In the genomic region with DNA sequence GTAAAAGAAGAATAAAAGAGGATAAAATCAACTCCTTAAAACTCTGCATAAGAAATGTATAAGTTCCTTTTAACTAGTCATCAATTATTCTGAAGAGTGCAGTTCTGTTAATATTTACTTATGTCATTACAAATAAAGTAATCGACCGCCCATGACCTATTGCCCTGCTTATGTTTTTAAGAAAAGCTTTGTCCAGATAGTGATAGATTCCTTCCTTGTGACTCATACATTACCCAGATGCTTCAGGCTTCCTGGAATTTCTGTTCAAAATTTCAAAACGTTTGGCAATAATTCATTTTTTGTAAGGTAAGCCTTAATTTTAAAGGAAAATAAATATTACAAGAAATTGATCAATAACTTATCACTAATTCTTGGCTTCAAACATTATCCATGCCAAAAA, we compare ENCODE assay signal across 13 cellular contexts.
A peak's percentile ranks its signal among the peaks of the same experiment; 100 is the strongest.
DNase-seq lines count a peak whose midpoint lies in the region; ATAC-seq, FAIRE-seq and TF ChIP-seq lines count a peak whose summit lies in the region.
"Had no signal": no experiment of that assay in that cellular context is flagged by ENCODE, and none has a peak within 500 bp of the region (broad histone marks: within the 10 kb centered on the region; RNA-seq: fewer than 3 reads in every experiment).

No MANE protein-coding gene starts in this region.

- TF ChIP-seq CTCF in fibroblast of mammary gland (conservative IDR thresholded peaks at IDR 0.05; ENCODE audit: control insufficient read depth, insufficient read depth, low read depth, low read length), result no peak

- no peak overlapping the region for H3K4me3 Mint-ChIP-seq in naive thymus-derived CD4-positive, alpha-beta T cell
- H3K4me3 Mint-ChIP-seq: activated T-helper 17 cell treated with anti-CD3 and anti-CD28 coated beads, Interleukin-2, amount 50 U/mL, for 72 hours; T-helper 1 cell treated with Interleukin-12 subunit alpha and Interleukin-12 subunit beta and Interleukin-4 antibody, amounts not matched to agents 30 μg/mL and 1 μg/mL, for 36 hours had no signal

- no peaks in the 10 kb centered on the region for H3K4me1 Mint-ChIP-seq in naive thymus-derived CD4-positive, alpha-beta T cell
- H3K4me1 Mint-ChIP-seq: activated T-helper 17 cell treated with anti-CD3 and anti-CD28 coated beads, Interleukin-2, amount 50 U/mL, for 72 hours had no signal

- no peaks in the 10 kb centered on the region for H3K9me3 ChIP-seq in naive thymus-derived CD4-positive, alpha-beta T cell (ENCODE audit: control insufficient read depth in 2 of 3, low read length in 3 of 3)

- no peak overlapping the region for H3K27ac ChIP-seq in naive thymus-derived CD4-positive, alpha-beta T cell (ENCODE audit: low read depth, low read length)
- H3K27ac ChIP-seq: C4-2B had no signal

- FAIRE-seq in RCC 7860 (lab: Jason Lieb, UNC) (peak; percentile 90), GM12892 (lab: Jason Lieb, UNC) (no peak)

- no peaks in the 10 kb centered on the region for H3K36me3 ChIP-seq in naive thymus-derived CD4-positive, alpha-beta T cell (ENCODE audit: control insufficient read depth in 2 of 3, insufficient read depth in 3 of 3, low read length in 3 of 3)

- POLR2A ChIA-PET in naive thymus-derived CD4-positive, alpha-beta T cell (lab: Charles Lee), result no interaction called here

- H3K4me3 ChIP-seq in fibroblast of mammary gland (ENCODE audit: control insufficient read depth, low read depth, low read length), result no peak overlapping the region
- no peak overlapping the region for H3K4me3 ChIP-seq in naive thymus-derived CD4-positive, alpha-beta T cell (ENCODE audit: low read length)

- H3K27ac Mint-ChIP-seq in naive thymus-derived CD4-positive, alpha-beta T cell, result no peak overlapping the region
- H3K27ac Mint-ChIP-seq: activated T-helper 17 cell treated with anti-CD3 and anti-CD28 coated beads, Interleukin-2, amount 50 U/mL, for 72 hours; T-helper 1 cell treated with Interleukin-12 subunit alpha and Interleukin-12 subunit beta and Interleukin-4 antibody, amounts not matched to agents 30 μg/mL and 1 μg/mL, for 36 hours had no signal

- peaks cover 0 to 4% (median 0%) of the 10 kb centered on the region in 11 donors for H3K9me3 Mint-ChIP-seq in naive thymus-derived CD4-positive, alpha-beta T cell
- H3K9me3 Mint-ChIP-seq: T-helper 1 cell treated with Interleukin-12 subunit alpha and Interleukin-12 subunit beta and Interleukin-4 antibody, amounts not matched to agents 30 μg/mL and 1 μg/mL, for 36 hours had no signal

- intact Hi-C loops in naive thymus-derived CD4-positive, alpha-beta T cell (cut with micrococcal nuclease), result no loop called here

- CTCF ChIA-PET in naive thymus-derived CD4-positive, alpha-beta T cell (lab: Charles Lee), result no interaction called here

- no peaks in the 10 kb centered on the region for H3K4me1 ChIP-seq in naive thymus-derived CD4-positive, alpha-beta T cell (ENCODE audit: control insufficient read depth in 2 of 2, insufficient read depth in 2 of 2, low read length in 2 of 2)

- TF ChIP-seq POLR2A in GM12892 (IDR thresholded peaks at IDR 0.05; ENCODE audit: low read depth, low read length), result no peak

- no peak for ATAC-seq in naive thymus-derived CD4-positive, alpha-beta T cell
- ATAC-seq: activated T-helper 17 cell treated with anti-CD3 and anti-CD28 coated beads, Interleukin-2, amount 50 U/mL, for 72 hours had no signal

- no peaks in the 10 kb centered on the region for H3K36me3 Mint-ChIP-seq in naive thymus-derived CD4-positive, alpha-beta T cell

- no peaks in the 10 kb centered on the region for H3K27me3 Mint-ChIP-seq in naive thymus-derived CD4-positive, alpha-beta T cell
- H3K27me3 Mint-ChIP-seq: activated T-helper 17 cell treated with anti-CD3 and anti-CD28 coated beads, Interleukin-2, amount 50 U/mL, for 72 hours had no signal

- peak; percentile 11 for DNase-seq in Daoy (ENCODE audit: low read depth)
- DNase-seq in RCC 7860 (ENCODE audit: low spot score), result peak; percentile 69
- peak; percentile 65 for DNase-seq in fibroblast of mammary gland (ENCODE audit: low read depth)
- DNase-seq in non-pigmented ciliary epithelial cell (ENCODE audit: low read depth), result peak; percentile 44
- no peak for DNase-seq in stimulated activated CD4-positive, alpha-beta T cell treated with anti-CD3 and anti-CD28 coated beads, Interleukin-4, amount 100 ng/mL, for 4 hours
- no peak for DNase-seq in naive thymus-derived CD4-positive, alpha-beta T cell
- no peak for DNase-seq in SK-N-DZ (ENCODE audit: low spot score)
- no peak for DNase-seq in GM12892 (ENCODE audit: insufficient read length)
- DNase-seq: erythroblast, NCI-H2029 treated with DMSO at 0.1 percent for 48 hours had no signal

- no peaks in the 10 kb centered on the region for H3K27me3 ChIP-seq in naive thymus-derived CD4-positive, alpha-beta T cell (ENCODE audit: control insufficient read depth in 2 of 2, insufficient read depth in 2 of 2, low read length in 2 of 2)

Comparison
In these comparisons a context has a peak if more than half of its experiments do, and no peak if none do; other contexts are left out.
1. DNase-seq: peak in Daoy (single experiment), RCC 7860 (single experiment), fibroblast of mammary gland (single experiment) and non-pigmented ciliary epithelial cell (single experiment); none in stimulated activated CD4-positive, alpha-beta T cell treated with anti-CD3 and anti-CD28 coated beads, Interleukin-4, amount 100 ng/mL, for 4 hours (0 of 2), naive thymus-derived CD4-positive, alpha-beta T cell (0 of 9), SK-N-DZ (single experiment) and GM12892 (single experiment).